Comparison of ENCODE assay signal across 9 cellular contexts in the genomic region with DNA sequence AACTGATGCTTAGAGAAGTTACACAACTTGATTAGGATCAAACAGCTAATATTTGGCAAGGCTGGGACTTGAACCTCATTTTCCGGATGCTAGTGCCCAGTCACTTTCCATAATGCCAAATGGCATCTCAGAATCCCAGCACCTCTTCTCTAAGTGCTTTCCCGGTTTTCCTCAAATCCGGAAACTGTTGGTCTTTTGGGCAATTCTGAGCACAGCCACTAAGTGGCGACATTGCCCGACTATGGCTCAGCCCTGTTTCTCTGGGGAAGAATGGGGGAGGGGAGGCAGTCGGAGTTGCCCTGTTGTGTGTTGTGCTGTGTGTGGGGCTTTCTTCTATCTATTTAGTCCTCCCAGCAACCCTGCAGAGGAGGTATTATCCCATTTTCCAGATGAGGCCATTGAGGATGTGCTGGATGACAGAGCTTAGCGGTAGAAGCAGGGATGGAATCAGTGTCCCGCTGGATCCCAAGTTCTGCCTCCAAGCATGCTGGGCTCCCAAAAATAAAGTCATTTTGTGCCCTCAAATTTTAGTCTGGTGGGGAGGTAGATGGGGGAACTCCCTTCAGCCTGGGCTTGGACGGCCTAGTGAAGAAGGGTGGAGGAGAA.
A peak's percentile ranks its signal among the peaks of the same experiment; 100 is the strongest.
DNase-seq lines count a peak whose midpoint lies in the region; ATAC-seq and TF ChIP-seq lines count a peak whose summit lies in the region.
"Had no signal": no experiment of that assay in that cellular context is flagged by ENCODE, and none has a peak within 500 bp of the region (broad histone marks: within the 10 kb centered on the region; RNA-seq: fewer than 3 reads in every experiment).

No MANE protein-coding gene starts in this region.

- CTCF ChIA-PET in CD4-positive, alpha-beta T cell (lab: Charles Lee): no interaction called here

- H3K9me3 ChIP-seq in GM23248 (ENCODE audit: low read depth): no peaks in the 10 kb centered on the region
- H3K9me3 ChIP-seq in neural progenitor cell (ENCODE audit: low read depth): no peaks in the 10 kb centered on the region
- no peaks in the 10 kb centered on the region for H3K9me3 ChIP-seq in CD4-positive, alpha-beta T cell (ENCODE audit: control insufficient read depth, low read length)
- H3K9me3 ChIP-seq in gastroesophageal sphincter: no peaks in the 10 kb centered on the region

- H3K79me2 ChIP-seq in GM23248 (ENCODE audit: insufficient read depth): no peaks in the 10 kb centered on the region
- no peaks in the 10 kb centered on the region for H3K79me2 ChIP-seq in neural progenitor cell (ENCODE audit: low read depth)
- H3K79me2 ChIP-seq: parathyroid adenoma had no signal

- no peaks in the 10 kb centered on the region for H3K9me2 ChIP-seq in GM23248 (ENCODE audit: insufficient read depth)

- H2AFZ ChIP-seq in GM23248 (peak overlapping the region; percentile 53; the same call in 1 of the 2 replicates), neural progenitor cell (replicated peaks) (peak overlapping the region; percentile 63)
- H2AFZ ChIP-seq: parathyroid adenoma had no signal

- H4K20me1 ChIP-seq in GM23248 (ENCODE audit: insufficient read depth): no peaks in the 10 kb centered on the region
- no peaks in the 10 kb centered on the region for H4K20me1 ChIP-seq in neural progenitor cell (ENCODE audit: low read depth)

- H3K4me1 Mint-ChIP-seq in neural progenitor cell: no peaks in the 10 kb centered on the region
- H3K4me1 Mint-ChIP-seq in CD4-positive, alpha-beta T cell (ENCODE audit: low read depth): no peaks in the 10 kb centered on the region

- no peaks in the 10 kb centered on the region for H3K36me3 ChIP-seq in GM23248 (ENCODE audit: low read depth)
- H3K36me3 ChIP-seq in neural progenitor cell: no peaks in the 10 kb centered on the region
- no peaks in the 10 kb centered on the region for H3K36me3 ChIP-seq in gastroesophageal sphincter

- no peak overlapping the region for H3K4me3 ChIP-seq in GM23248
- H3K4me3 ChIP-seq in dorsolateral prefrontal cortex: no peak overlapping the region
- no peak overlapping the region for H3K4me3 ChIP-seq in neural progenitor cell
- H3K4me3 ChIP-seq in gastroesophageal sphincter: no peak overlapping the region

- H3K27me3 ChIP-seq in GM23248 (replicated peaks; ENCODE audit: insufficient read depth) (no peaks in the 10 kb centered on the region), dorsolateral prefrontal cortex (peaks cover 0 to 19% (median 0%) of the 10 kb centered on the region in 45 donors), neural progenitor cell (no peaks in the 10 kb centered on the region), gastroesophageal sphincter (peaks cover 32% of the 10 kb centered on the region)
- peaks cover 23% of the 10 kb centered on the region for H3K27me3 ChIP-seq in CD4-positive, alpha-beta T cell (ENCODE audit: control insufficient read depth, insufficient read depth, low read length)

- ATAC-seq in CD4-positive, alpha-beta T cell (ENCODE audit: poor library complexity): no peak
- ATAC-seq in GM21717 (IDR thresholded peaks at IDR 0.05; ENCODE audit: unreplicated experiment): no peak
- no peak for ATAC-seq in gastroesophageal sphincter

- 22 to 24% methylated on average over 9 of the region's 9 CpGs for WGBS in GM23248 (ENCODE audit: low coverage in 1 of 2, low lambda C conversion rate in 2 of 2, missing lambda C conversion rate in 2 of 2), 2 experiments
- WGBS in gastroesophageal sphincter (ENCODE audit: low coverage in 1 of 2), 2 donors: 33 to 50% methylated on average over 2 to 6 of the region's 9 CpGs

- H3F3A ChIP-seq in GM23248 (ENCODE audit: insufficient read depth) (no peaks in the 10 kb centered on the region), neural progenitor cell (ENCODE audit: low read depth) (no peaks in the 10 kb centered on the region)

- no peak for TF ChIP-seq EP300 in gastroesophageal sphincter (IDR thresholded peaks at IDR 0.05)

- TF ChIP-seq CTCF in dorsolateral prefrontal cortex (IDR thresholded peaks at IDR 0.05 in 54 of 56, conservative IDR thresholded peaks at IDR 0.05 in 2 of 56; ENCODE audit: low read depth in 1 of 56, partially characterized antibody in 56 of 56): peak in 53 of 56 donors; percentile 20 to 63 (median 44)
- peak; percentile 63 for TF ChIP-seq CTCF in neural progenitor cell (IDR thresholded peaks at IDR 0.05)
- TF ChIP-seq CTCF in CD4-positive, alpha-beta T cell (IDR thresholded peaks at IDR 0.05): no peak
- TF ChIP-seq CTCF in gastroesophageal sphincter (IDR thresholded peaks at IDR 0.05): peak in 1 of 4 experiments; percentile 43

- no peak overlapping the region for H3K27ac ChIP-seq in GM23248
- no peak overlapping the region for H3K27ac ChIP-seq in dorsolateral prefrontal cortex
- no peak overlapping the region for H3K27ac ChIP-seq in neural progenitor cell
- no peak overlapping the region for H3K27ac ChIP-seq in CD4-positive, alpha-beta T cell (ENCODE audit: low read depth, low read length)
- no peak overlapping the region for H3K27ac ChIP-seq in gastroesophageal sphincter
- H3K27ac ChIP-seq: parathyroid adenoma had no signal

- intact Hi-C loops in dorsolateral prefrontal cortex (cut with DNase I): loop anchor here in 1 of 2 donors (5.0 kb wide), 1 partner anchor 115 kb away; no protein-coding TSS in a partner anchor
- intact Hi-C loops in CD4-positive, alpha-beta T cell (cut with DNase I, micrococcal nuclease): loop anchor here in 1 of 2 experiments (5.0 kb wide), 1 partner anchor 110 kb away; no protein-coding TSS in a partner anchor

- H3K27ac Mint-ChIP-seq in neural progenitor cell: no peak overlapping the region
- H3K27ac Mint-ChIP-seq in CD4-positive, alpha-beta T cell: no peak overlapping the region

- no peak for TF ChIP-seq POLR2A in gastroesophageal sphincter (IDR thresholded peaks at IDR 0.05)

- H3K36me3 Mint-ChIP-seq in neural progenitor cell: no peaks in the 10 kb centered on the region
- H3K36me3 Mint-ChIP-seq in CD4-positive, alpha-beta T cell (ENCODE audit: low read depth): no peaks in the 10 kb centered on the region

- POLR2A ChIA-PET in CD4-positive, alpha-beta T cell (lab: Charles Lee): no interaction called here

- H3K9ac ChIP-seq in GM23248 (peak overlapping the region; percentile 18; the same call in 1 of the 2 replicates), neural progenitor cell (no peak overlapping the region)
- H3K9ac ChIP-seq: parathyroid adenoma had no signal

- H3K4me1 ChIP-seq in GM23248 (ENCODE audit: insufficient read depth) (peaks cover 9% of the 10 kb centered on the region), neural progenitor cell (no peaks in the 10 kb centered on the region), gastroesophageal sphincter (no peaks in the 10 kb centered on the region)
- H3K4me1 ChIP-seq: parathyroid adenoma had no signal

- H3K4me3 Mint-ChIP-seq in neural progenitor cell: no peak overlapping the region
- no peak overlapping the region for H3K4me3 Mint-ChIP-seq in CD4-positive, alpha-beta T cell

- H3K27me3 Mint-ChIP-seq in neural progenitor cell (ENCODE audit: insufficient read depth, low read depth): peaks cover 3% of the 10 kb centered on the region
- H3K27me3 Mint-ChIP-seq in CD4-positive, alpha-beta T cell: peaks cover 57% of the 10 kb centered on the region

- in situ Hi-C loops in GM23248 (cut with MboI): loop anchor here (5.0 kb wide), 1 partner anchor 110 kb away; no protein-coding TSS in a partner anchor

- H3K9me3 Mint-ChIP-seq in neural progenitor cell: no peaks in the 10 kb centered on the region
- H3K9me3 Mint-ChIP-seq in CD4-positive, alpha-beta T cell: no peaks in the 10 kb centered on the region

- DNase-seq in COR-L47 (lab: John Stamatoyannopoulos, UW) (peak; percentile 44), GM23248 (peak; percentile 63), NOMO-1 treated with DMSO at 0.1 percent for 48 hours (lab: John Stamatoyannopoulos, UW; ENCODE audit: unreplicated experiment) (peak; percentile 29), dorsolateral prefrontal cortex (no peak), neural progenitor cell (ENCODE audit: low spot score) (peak; percentile 72)
- DNase-seq in CD4-positive, alpha-beta T cell: no peak

- H3K4me2 ChIP-seq in GM23248 (ENCODE audit: unreplicated experiment): peak overlapping the region; percentile 26
- H3K4me2 ChIP-seq in neural progenitor cell: no peak overlapping the region

Comparison
In these comparisons a context has a peak if more than half of its experiments do, and no peak if none do; other contexts are left out.
1. DNase-seq: peak in COR-L47 (single experiment), GM23248 (single experiment), NOMO-1 treated with DMSO at 0.1 percent for 48 hours (single experiment) and neural progenitor cell (single experiment); none in dorsolateral prefrontal cortex (0 of 10) and CD4-positive, alpha-beta T cell (0 of 10).